In genomic region chr15:74434260-74434915, GRCh38 we compare ENCODE assay signal across 8 cellular contexts. TPM values are rescaled to one million over a fixed set of nuclear protein-coding genes. Genes with fewer than 3 reads are reported as not detected.
A peak's percentile ranks its signal among the peaks of the same experiment; 100 is the strongest.
DNase-seq lines count a peak whose midpoint lies in the region; ATAC-seq and TF ChIP-seq lines count a peak whose summit lies in the region.

No MANE protein-coding gene starts in this region.

- WGBS in iPS DF 6.9 (ENCODE audit: insufficient coverage, insufficient read length), result no CpG with 5 or more reads among the region's 12 CpGs

- no peak for ATAC-seq in GM18861 (IDR thresholded peaks at IDR 0.05; ENCODE audit: unreplicated experiment)

- H3K27me3 Mint-ChIP-seq in T-helper 1 cell treated with Interleukin-12 subunit alpha and Interleukin-12 subunit beta and Interleukin-4 antibody, amounts not matched to agents 30 μg/mL and 1 μg/mL, for 36 hours (ENCODE audit: low read depth), result no peaks in the 10 kb centered on the region
- no peaks in the 10 kb centered on the region for H3K27me3 Mint-ChIP-seq in activated T-helper 1 cell treated with anti-CD3 and anti-CD28 coated beads, Interleukin-12 subunit alpha, Interleukin-12 subunit beta, Interleukin-2, Interleukin-4 antibody, amounts not matched to agents 30 ng/mL and 10 ng/mL and 1 ng/mL, durations not matched to agents 14 hours and 24 hours and 36 hours (ENCODE audit: insufficient read depth)

- H3K4me3 ChIP-seq in iPS DF 6.9 (ENCODE audit: low read length) (peak overlapping the region; percentile 8; the same call in 1 of the 2 replicates), stomach smooth muscle (ENCODE audit: low read length in 2 of 2) (peak overlapping the region; percentile 55 to 76)

- peaks cover 3% of the 10 kb centered on the region for H3K36me3 Mint-ChIP-seq in T-helper 1 cell treated with Interleukin-12 subunit alpha and Interleukin-12 subunit beta and Interleukin-4 antibody, amounts not matched to agents 30 μg/mL and 1 μg/mL, for 36 hours (ENCODE audit: low read depth)
- peaks cover 37% of the 10 kb centered on the region for H3K36me3 Mint-ChIP-seq in activated T-helper 1 cell treated with anti-CD3 and anti-CD28 coated beads, Interleukin-12 subunit alpha, Interleukin-12 subunit beta, Interleukin-2, Interleukin-4 antibody, amounts not matched to agents 30 ng/mL and 10 ng/mL and 1 ng/mL, durations not matched to agents 14 hours and 24 hours and 36 hours (ENCODE audit: low read depth)

- H3K9me3 ChIP-seq in iPS DF 6.9 (ENCODE audit: control insufficient read depth, insufficient read depth, low read length) (no peaks in the 10 kb centered on the region), stomach smooth muscle (ENCODE audit: control insufficient read depth in 2 of 2, low read length in 2 of 2) (no peaks in the 10 kb centered on the region)

- H3K9me3 Mint-ChIP-seq in T-helper 1 cell treated with Interleukin-12 subunit alpha and Interleukin-12 subunit beta and Interleukin-4 antibody, amounts not matched to agents 30 μg/mL and 1 μg/mL, for 36 hours, result no peaks in the 10 kb centered on the region
- H3K9me3 Mint-ChIP-seq in activated T-helper 1 cell treated with anti-CD3 and anti-CD28 coated beads, Interleukin-12 subunit alpha, Interleukin-12 subunit beta, Interleukin-2, Interleukin-4 antibody, amounts not matched to agents 30 ng/mL and 10 ng/mL and 1 ng/mL, durations not matched to agents 14 hours and 24 hours and 36 hours, result no peaks in the 10 kb centered on the region

- H3K36me3 ChIP-seq in iPS DF 6.9 (ENCODE audit: control insufficient read depth, insufficient read depth, low read length), result no peaks in the 10 kb centered on the region; the same call in 1 of the 2 replicates
- H3K36me3 ChIP-seq in stomach smooth muscle (ENCODE audit: control insufficient read depth in 2 of 2, insufficient read depth in 2 of 2, low read length in 2 of 2), result no peaks in the 10 kb centered on the region

- intact Hi-C loops in activated T-helper 1 cell treated with anti-CD3 and anti-CD28 coated beads, Interleukin-12 subunit alpha, Interleukin-12 subunit beta, Interleukin-2, Interleukin-4 antibody, amounts not matched to agents 30 ng/mL and 10 ng/mL and 1 ng/mL, durations not matched to agents 14 hours and 24 hours and 36 hours (cut with micrococcal nuclease), result loop anchor here (1.0 kb wide), 3 partner anchors 27 to 55 kb away; partner anchors contain the start of gene UBL7

- peak overlapping the region; percentile 83 for H3K4me3 Mint-ChIP-seq in T-helper 1 cell treated with Interleukin-12 subunit alpha and Interleukin-12 subunit beta and Interleukin-4 antibody, amounts not matched to agents 30 μg/mL and 1 μg/mL, for 36 hours
- peak overlapping the region; percentile 89 for H3K4me3 Mint-ChIP-seq in activated T-helper 1 cell treated with anti-CD3 and anti-CD28 coated beads, Interleukin-12 subunit alpha, Interleukin-12 subunit beta, Interleukin-2, Interleukin-4 antibody, amounts not matched to agents 30 ng/mL and 10 ng/mL and 1 ng/mL, durations not matched to agents 14 hours and 24 hours and 36 hours

- peaks cover 57% of the 10 kb centered on the region for H3K4me1 Mint-ChIP-seq in T-helper 1 cell treated with Interleukin-12 subunit alpha and Interleukin-12 subunit beta and Interleukin-4 antibody, amounts not matched to agents 30 μg/mL and 1 μg/mL, for 36 hours (ENCODE audit: low read depth)
- peaks cover 80% of the 10 kb centered on the region for H3K4me1 Mint-ChIP-seq in activated T-helper 1 cell treated with anti-CD3 and anti-CD28 coated beads, Interleukin-12 subunit alpha, Interleukin-12 subunit beta, Interleukin-2, Interleukin-4 antibody, amounts not matched to agents 30 ng/mL and 10 ng/mL and 1 ng/mL, durations not matched to agents 14 hours and 24 hours and 36 hours (ENCODE audit: low read depth)

- TF ChIP-seq CTCF in GM10266 (IDR thresholded peaks at IDR 0.05; ENCODE audit: control insufficient read depth, insufficient read depth, low read depth, missing control alignments), result no peak

- DNase-seq in T-helper 1 cell, result no peak
- no peak for DNase-seq in activated T-helper 1 cell treated with anti-CD3 and anti-CD28 coated beads, Interleukin-12 subunit alpha, Interleukin-12 subunit beta, Interleukin-2, Interleukin-4 antibody, amounts not matched to agents 30 ng/mL and 10 ng/mL and 1 ng/mL, durations not matched to agents 14 hours and 24 hours and 36 hours (ENCODE audit: low spot score)
- no peak for DNase-seq in iPS DF 6.9 (ENCODE audit: low read depth, low spot score)
- no peak for DNase-seq in NCI-H69 (lab: John Stamatoyannopoulos, UW)
- no peak for DNase-seq in GM10266 (ENCODE audit: extremely low spot score)

- H3K4me1 ChIP-seq in iPS DF 6.9 (ENCODE audit: control insufficient read depth, insufficient read depth, low read length) (no peaks in the 10 kb centered on the region), stomach smooth muscle (ENCODE audit: control insufficient read depth, insufficient read depth, low read length) (peaks cover 18% of the 10 kb centered on the region)

- H3K27ac Mint-ChIP-seq in T-helper 1 cell treated with Interleukin-12 subunit alpha and Interleukin-12 subunit beta and Interleukin-4 antibody, amounts not matched to agents 30 μg/mL and 1 μg/mL, for 36 hours, result peak overlapping the region; percentile 88
- peak overlapping the region; percentile 87 for H3K27ac Mint-ChIP-seq in activated T-helper 1 cell treated with anti-CD3 and anti-CD28 coated beads, Interleukin-12 subunit alpha, Interleukin-12 subunit beta, Interleukin-2, Interleukin-4 antibody, amounts not matched to agents 30 ng/mL and 10 ng/mL and 1 ng/mL, durations not matched to agents 14 hours and 24 hours and 36 hours

- peak overlapping the region; percentile 21 to 62 for H3K9ac ChIP-seq in stomach smooth muscle (ENCODE audit: low read length in 2 of 2)

- H3K27ac ChIP-seq in iPS DF 6.9 (ENCODE audit: low read length) (no peak overlapping the region), stomach smooth muscle (ENCODE audit: low read length) (no peak overlapping the region)

- no peaks in the 10 kb centered on the region; the same call in 1 of the 2 replicates for H3K27me3 ChIP-seq in iPS DF 6.9 (ENCODE audit: control insufficient read depth, insufficient read depth, low read length)
- peaks cover 28 to 33% of the 10 kb centered on the region in 2 donors for H3K27me3 ChIP-seq in stomach smooth muscle (ENCODE audit: control insufficient read depth in 1 of 2, insufficient read depth in 2 of 2, low read length in 2 of 2)

RNA-seq across cellular contexts. Expression of gene SEMA7A, which starts 0.6 kb away (rescaled TPM):
- 102 TPM in 2 replicates for total RNA-seq in activated T-helper 1 cell treated with anti-CD3 and anti-CD28 coated beads, Interleukin-12 subunit alpha, Interleukin-12 subunit beta, Interleukin-2, Interleukin-4 antibody, amounts not matched to agents 30 ng/mL and 10 ng/mL and 1 ng/mL, durations not matched to agents 14 hours and 24 hours and 36 hours

RNA-seq across cellular contexts. Expression of gene UBL7, which starts 26.6 kb away (rescaled TPM):
- 55.4 and 56.0 TPM in 2 replicates for total RNA-seq in activated T-helper 1 cell treated with anti-CD3 and anti-CD28 coated beads, Interleukin-12 subunit alpha, Interleukin-12 subunit beta, Interleukin-2, Interleukin-4 antibody, amounts not matched to agents 30 ng/mL and 10 ng/mL and 1 ng/mL, durations not matched to agents 14 hours and 24 hours and 36 hours
